ENCODE assay signal across 16 cellular contexts in genomic region chr15:69422336-69422895, GRCh38. TPM values are rescaled to one million over a fixed set of nuclear protein-coding genes. Genes with fewer than 3 reads are reported as not detected.
A peak's percentile ranks its signal among the peaks of the same experiment; 100 is the strongest.
DNase-seq lines count a peak whose midpoint lies in the region; ATAC-seq, FAIRE-seq and TF ChIP-seq lines count a peak whose summit lies in the region.
"Had no signal": no experiment of that assay in that cellular context is flagged by ENCODE, and none has a peak within 500 bp of the region (broad histone marks: within the 10 kb centered on the region; RNA-seq: fewer than 3 reads in every experiment).

No MANE protein-coding gene starts in this region.

- POLR2A ChIA-PET in IMR-90 (lab: Charles Lee; ENCODE audit: unreplicated experiment), result no interaction called here

- peak overlapping the region; percentile 27 for H3K27ac Mint-ChIP-seq in type B pancreatic cell
- H3K27ac Mint-ChIP-seq: H9 had no signal

- no peak overlapping the region for H2BK20ac ChIP-seq in IMR-90 (ENCODE audit: low read depth, low read length)

- no peak for TF ChIP-seq CTCF in IMR-90 (conservative IDR thresholded peaks at IDR 0.05; ENCODE audit: low read depth, low read length)
- no peak for TF ChIP-seq CTCF in type B pancreatic cell (conservative IDR thresholded peaks at IDR 0.05)

- H3K27me3 ChIP-seq in IMR-90 (ENCODE audit: control insufficient read depth, insufficient read depth, low read length) (no peaks in the 10 kb centered on the region), small intestine (ENCODE audit: control insufficient read depth in 2 of 2, insufficient read depth in 2 of 2, low read length in 2 of 2) (no peaks in the 10 kb centered on the region)
- H3K27me3 ChIP-seq: BLaER1, SJCRH30 had no signal

- H2BK15ac ChIP-seq in IMR-90 (ENCODE audit: low read depth, low read length), result no peak overlapping the region

- H4K20me1 ChIP-seq in IMR-90 (ENCODE audit: insufficient read depth, low read length), result no peaks in the 10 kb centered on the region
- H4K20me1 ChIP-seq: BLaER1 had no signal

- no peak overlapping the region for H3K14ac ChIP-seq in IMR-90 (replicated peaks; ENCODE audit: low read depth, low read length)

- H3K4me1 Mint-ChIP-seq in type B pancreatic cell (ENCODE audit: unreplicated experiment), result no peaks in the 10 kb centered on the region
- H3K4me1 Mint-ChIP-seq: H9 had no signal

- H3K9ac ChIP-seq in IMR-90 (ENCODE audit: low read depth, low read length), result no peak overlapping the region
- H3K9ac ChIP-seq: BLaER1 had no signal

- H3K9me3 ChIP-seq in IMR-90 (ENCODE audit: control insufficient read depth, insufficient read depth, low read length) (no peaks in the 10 kb centered on the region), small intestine (ENCODE audit: control insufficient read depth, low read depth) (no peaks in the 10 kb centered on the region)
- H3K9me3 ChIP-seq: BLaER1, SJCRH30 had no signal

- H2BK5ac ChIP-seq in IMR-90 (ENCODE audit: low read depth, low read length, poor library complexity, severe bottlenecking), result no peak overlapping the region

- H3K9me3 Mint-ChIP-seq in type B pancreatic cell, result no peaks in the 10 kb centered on the region
- H3K9me3 Mint-ChIP-seq: H9 had no signal

- no peak for DNase-seq in IMR-90
- DNase-seq in astrocyte of the hippocampus (ENCODE audit: low read depth, low spot score), result peak; percentile 68
- no peak for DNase-seq in epithelial cell of prostate (ENCODE audit: low read depth, low spot score)
- DNase-seq in type B pancreatic cell (ENCODE audit: extremely low spot score, unreplicated experiment), result no peak
- DNase-seq in stimulated activated naive CD4-positive, alpha-beta T cell (lab: John Stamatoyannopoulos, UW), result no peak
- no peak for DNase-seq in small intestine
- DNase-seq: ACHN, H9, NCI-H1436, NCI-H2081 treated with DMSO at 0.1 percent for 48 hours, NCI-H2227 treated with DMSO at 0.1 percent for 48 hours, NCI-H526, SJCRH30 had no signal

- H3K27me3 Mint-ChIP-seq in type B pancreatic cell, result no peaks in the 10 kb centered on the region

- peaks cover 47 to 62% of the 10 kb centered on the region in 2 experiments for H3K79me1 ChIP-seq in IMR-90 (ENCODE audit: low read depth in 1 of 2, low read length in 2 of 2)

- no peak overlapping the region for H3K4me2 ChIP-seq in IMR-90 (ENCODE audit: low read depth, low read length)
- H3K4me2 ChIP-seq: BLaER1 had no signal

- H2AK5ac ChIP-seq in IMR-90 (ENCODE audit: low read depth, low read length), result no peak overlapping the region

- H3K23ac ChIP-seq in IMR-90 (ENCODE audit: low read depth, low read length), result peak overlapping the region; percentile 66; the same call in 1 of the 2 replicates

- H3K4me3 ChIP-seq in IMR-90 (ENCODE audit: insufficient read depth, low read depth, low read length) (no peak overlapping the region), small intestine (ENCODE audit: low read depth in 1 of 2, low read length in 2 of 2) (no peak overlapping the region)
- H3K4me3 ChIP-seq: BLaER1, SJCRH30 had no signal

- H3K27ac ChIP-seq in IMR-90 (ENCODE audit: insufficient read depth, low read length) (no peak overlapping the region), epithelial cell of prostate (peak overlapping the region; percentile 13), small intestine (ENCODE audit: low read depth in 1 of 2, low read length in 1 of 2) (no peak overlapping the region)
- H3K27ac ChIP-seq: BLaER1, RWPE1, SJCRH30 had no signal

- no peak for TF ChIP-seq RAD21 in IMR-90 (IDR thresholded peaks at IDR 0.05; ENCODE audit: low read length)

- no peak overlapping the region for H3K4ac ChIP-seq in IMR-90 (ENCODE audit: low read depth, low read length)

- TF ChIP-seq POLR2A in IMR-90 (IDR thresholded peaks at IDR 0.05; ENCODE audit: low read depth, low read length), result no peak

- H3K36me3 Mint-ChIP-seq in type B pancreatic cell, result peaks cover 35% of the 10 kb centered on the region

- H3K9me1 ChIP-seq in IMR-90 (ENCODE audit: insufficient read depth, low read length), result peaks cover 12% of the 10 kb centered on the region

- H3K18ac ChIP-seq in IMR-90 (ENCODE audit: low read depth, low read length), result no peak overlapping the region

- no CpG with 5 or more reads among the region's 4 CpGs for WGBS in IMR-90 (ENCODE audit: extremely low coverage in 2 of 2, insufficient read length in 1 of 2), 2 experiments
- 94 to 95% (median 94%) methylated on average over 4 of the region's 4 CpGs for WGBS in small intestine, 3 donors

- no peak overlapping the region for H4K8ac ChIP-seq in IMR-90 (ENCODE audit: low read depth in 2 of 2, low read length in 2 of 2)

- no peak overlapping the region for H4K91ac ChIP-seq in IMR-90 (ENCODE audit: insufficient read depth, low read depth, low read length)

- H3K4me3 Mint-ChIP-seq in type B pancreatic cell, result no peak overlapping the region
- H3K4me3 Mint-ChIP-seq: H9 had no signal

- CTCF ChIA-PET in IMR-90 (lab: Yijun Ruan, JAX), result interaction anchor here (1.2 kb wide), 1 partner anchor 9 kb away, joined by 6 read pairs; no protein-coding TSS in a partner anchor

- no peak overlapping the region for H2BK120ac ChIP-seq in IMR-90 (ENCODE audit: low read depth, low read length)

- intact Hi-C loops in IMR-90 (cut with micrococcal nuclease), result no loop called here

- in situ Hi-C loops in IMR-90 (cut with MboI; ENCODE audit: low sequenced_read_pairs), result no loop called here

- H3K56ac ChIP-seq in IMR-90 (ENCODE audit: extremely low read depth, insufficient read depth, low read length), result no peak overlapping the region

- no peak overlapping the region for H2AFZ ChIP-seq in IMR-90 (replicated peaks; ENCODE audit: low read length, poor library complexity)

- BruUV-seq in IMR-90 (replicated peaks; lab: Mats Ljungman, UMichigan), result no TSS peak

- H3K4me1 ChIP-seq in IMR-90 (ENCODE audit: control insufficient read depth, insufficient read depth, low read length), result peaks cover 8% of the 10 kb centered on the region
- no peaks in the 10 kb centered on the region for H3K4me1 ChIP-seq in small intestine (ENCODE audit: control insufficient read depth in 2 of 2, insufficient read depth in 1 of 2, low read depth in 1 of 2, low read length in 1 of 2)
- H3K4me1 ChIP-seq: BLaER1, SJCRH30 had no signal

- no peak for FAIRE-seq in small intestine (lab: Jason Lieb, UNC)

- H2AK9ac ChIP-seq in IMR-90 (replicated peaks; ENCODE audit: low read depth, low read length, poor library complexity), result no peak overlapping the region

- no peak overlapping the region for H4K5ac ChIP-seq in IMR-90 (ENCODE audit: low read depth, low read length)

- H3K36me3 ChIP-seq in IMR-90 (ENCODE audit: control insufficient read depth, insufficient read depth, low read length), result peaks cover 7% of the 10 kb centered on the region; the same call in 1 of the 2 replicates
- no peaks in the 10 kb centered on the region for H3K36me3 ChIP-seq in small intestine (ENCODE audit: control insufficient read depth in 2 of 2, insufficient read depth in 2 of 2, low read length in 2 of 2)

- dilution Hi-C loops in IMR-90 (cut with HindIII; ENCODE audit: low sequenced_read_pairs, unreplicated experiment), result no loop called here

- no peak for ATAC-seq in IMR-90 (ENCODE audit: low read depth)
- ATAC-seq in GM18868 (IDR thresholded peaks at IDR 0.05; ENCODE audit: unreplicated experiment), result no peak

TF ChIP-seq in IMR-90, 13 proteins besides CTCF, POLR2A, EP300 and RAD21 (continues in another document):
- TF ChIP-seq FOS (IDR thresholded peaks at IDR 0.05; ENCODE audit: low read depth, low read length), result no peak
- TF ChIP-seq MAFK (IDR thresholded peaks at IDR 0.05; ENCODE audit: low read depth, low read length), result no peak
- no peak for TF ChIP-seq NFE2L2 (IDR thresholded peaks at IDR 0.05; ENCODE audit: low read depth, low read length)
- no peak for TF ChIP-seq MAZ (IDR thresholded peaks at IDR 0.05; ENCODE audit: borderline replicate concordance, low read depth, low read length)
- TF ChIP-seq MXI1 (IDR thresholded peaks at IDR 0.05; ENCODE audit: borderline replicate concordance, low read depth, low read length), result no peak
- no peak for TF ChIP-seq RCOR1 (IDR thresholded peaks at IDR 0.05; ENCODE audit: insufficient replicate concordance, low read length)
- TF ChIP-seq, protein P1, sequence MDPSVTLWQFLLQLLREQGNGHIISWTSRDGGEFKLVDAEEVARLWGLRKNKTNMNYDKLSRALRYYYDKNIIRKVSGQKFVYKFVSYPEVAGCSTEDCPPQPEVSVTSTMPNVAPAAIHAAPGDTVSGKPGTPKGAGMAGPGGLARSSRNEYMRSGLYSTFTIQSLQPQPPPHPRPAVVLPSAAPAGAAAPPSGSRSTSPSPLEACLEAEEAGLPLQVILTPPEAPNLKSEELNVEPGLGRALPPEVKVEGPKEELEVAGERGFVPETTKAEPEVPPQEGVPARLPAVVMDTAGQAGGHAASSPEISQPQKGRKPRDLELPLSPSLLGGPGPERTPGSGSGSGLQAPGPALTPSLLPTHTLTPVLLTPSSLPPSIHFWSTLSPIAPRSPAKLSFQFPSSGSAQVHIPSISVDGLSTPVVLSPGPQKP (IDR thresholded peaks at IDR 0.05; ENCODE audit: borderline replicate concordance, low read depth, low read length), result no peak
- TF ChIP-seq CHD1 (IDR thresholded peaks at IDR 0.05; ENCODE audit: low read depth, low read length), result no peak
- no peak for TF ChIP-seq BHLHE40 (IDR thresholded peaks at IDR 0.05; ENCODE audit: low read depth, low read length)
- no peak for TF ChIP-seq CEBPB (IDR thresholded peaks at IDR 0.05; ENCODE audit: low read depth, low read length)
- no peak for TF ChIP-seq SMC3 (IDR thresholded peaks at IDR 0.05; ENCODE audit: low read depth, low read length)
- TF ChIP-seq RFX5 (IDR thresholded peaks at IDR 0.05; ENCODE audit: low read depth, low read length), result no peak

RNA-seq across cellular contexts. Expression of gene KIF23, which starts 8.3 kb away (rescaled TPM):
- total RNA-seq in IMR-90 (2012; rRNA removed) (56.1 and 70.5 TPM in 2 replicates), type B pancreatic cell (ENCODE audit: low replicate concordance) (31.8 and 48.1 TPM in 2 replicates)
- polyA plus RNA-seq in IMR-90 (2012; rRNA removed) (34.1 and 37.7 TPM in 2 replicates), small intestine (10 to 100 TPM in 1 of 3 donors, 1 to 10 TPM in 2; 1.1 to 12.1 (median 1.3) TPM)
- 5.0 and 16.1 TPM in 2 replicates for polyA plus RNA-seq in IMR-90 (2012; cell fraction: cytosol; rRNA removed)
- 8.1 and 50.9 TPM in 2 replicates for polyA plus RNA-seq in IMR-90 (2012; cell fraction: nucleus; rRNA removed; ENCODE audit: low replicate concordance)

RNA-seq across cellular contexts. Expression of gene RPLP1, which starts 30.2 kb away (rescaled TPM):
- total RNA-seq in IMR-90 (2012; rRNA removed) (97.0 and 132 TPM in 2 replicates), type B pancreatic cell (ENCODE audit: low replicate concordance) (1,676 and 1,694 TPM in 2 replicates)
- polyA plus RNA-seq in IMR-90 (2012; rRNA removed) (1,440 and 1,469 TPM in 2 replicates), small intestine (1,000 to 10,000 TPM in 2 of 3 donors, 100 to 1,000 TPM in 1; 975 to 2,388 (median 1,802) TPM)
- polyA plus RNA-seq in IMR-90 (2012; cell fraction: cytosol; rRNA removed), result 865 and 2,195 TPM in 2 replicates
- polyA plus RNA-seq in IMR-90 (2012; cell fraction: nucleus; rRNA removed; ENCODE audit: low replicate concordance), result 449 and 618 TPM in 2 replicates

Comparison
In these comparisons a context has a peak if more than half of its experiments do, and no peak if none do; other contexts are left out.
1. RNA of gene RPLP1, which starts 30.2 kb away (total RNA-seq): 1,676 to 1,694 TPM in type B pancreatic cell; 97.0 to 132 TPM in IMR-90; every median in the first group is over 10 times any median in the second.